ENCODE assay signal across 28 cellular contexts in the genomic region with DNA sequence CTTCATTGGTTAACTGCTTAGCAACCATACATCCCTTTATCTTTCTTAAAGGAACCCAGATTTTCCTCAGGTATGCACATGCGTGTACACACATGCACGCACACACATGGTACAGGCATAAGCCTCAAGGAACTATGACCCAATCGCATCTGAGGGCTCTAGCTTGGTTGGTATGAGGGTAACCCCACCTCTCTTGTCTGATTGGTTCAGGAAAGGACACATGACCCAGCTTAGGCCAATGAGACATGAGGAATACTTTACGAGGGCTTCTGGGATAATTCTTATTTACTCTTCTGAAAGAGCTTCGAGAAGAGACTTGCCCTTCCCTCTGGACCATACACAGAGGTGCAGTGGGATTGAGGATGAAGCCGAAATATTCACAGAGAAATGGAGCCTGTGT.
"Had no signal": no experiment of that assay in that cellular context is flagged by ENCODE, and none has a peak within 500 bp of the region (broad histone marks: within the 10 kb centered on the region; RNA-seq: fewer than 3 reads in every experiment).

No MANE protein-coding gene starts in this region.

- H3K36me3 ChIP-seq: ascending aorta, breast epithelium, cardiac muscle cell, colonic mucosa, esophagus squamous epithelium had no signal

- H3K4me1 ChIP-seq: ascending aorta, breast epithelium, colonic mucosa, esophagus squamous epithelium had no signal

- H3K9me3 ChIP-seq: ascending aorta, breast epithelium, colonic mucosa, esophagus squamous epithelium had no signal

- H3K27ac ChIP-seq: ascending aorta, breast epithelium, cardiac muscle cell, colonic mucosa, epithelial cell of prostate, esophagus squamous epithelium had no signal

- FAIRE-seq: endometrium, endothelial cell of umbilical vein, frontal cortex had no signal

- ATAC-seq: activated naive CD4-positive, alpha-beta T cell treated with anti-CD3 and anti-CD28 coated beads, Interleukin-2, amount 50 U/mL, for 72 hours; activated T-cell treated with anti-CD3 and anti-CD28 coated beads, Interleukin-2, amount 50 U/mL, for 72 hours had no signal

- H3K27me3 ChIP-seq: ascending aorta, breast epithelium, cardiac muscle cell, colonic mucosa, esophagus squamous epithelium had no signal

- DNase-seq: activated CD4-positive, alpha-beta memory T cell treated with anti-CD3 and anti-CD28 coated beads, Interleukin-2, amount 10 ng/mL, durations not matched to agents 7 days and 5 days; activated CD4-positive, alpha-beta T cell treated with anti-CD3 and anti-CD28 coated beads for 1 hour; activated CD4-positive, alpha-beta T cell treated with anti-CD3 and anti-CD28 coated beads for 4 hours; activated CD4-positive, alpha-beta T cell treated with anti-CD3 and anti-CD28 coated beads, Interleukin-2, amount 10 ng/mL, durations not matched to agents 7 days and 5 days; activated CD4-positive, alpha-beta T cell treated with anti-CD3 and anti-CD28 coated beads, Interleukin-2, amount 50 U/mL, for 4 hours; activated CD8-positive, alpha-beta memory T cell treated with anti-CD3 and anti-CD28 coated beads, Interleukin-2, amount 50 U/mL, for 48 hours; activated gamma-delta T cell; activated naive CD4-positive, alpha-beta T cell; activated naive CD4-positive, alpha-beta T cell treated with anti-CD3 and anti-CD28 coated beads, Interleukin-2, amount 10 ng/mL, durations not matched to agents 7 days and 5 days; activated naive CD8-positive, alpha-beta T cell treated with anti-CD3 and anti-CD28 coated beads, Interleukin-2, amount 10 ng/mL, durations not matched to agents 7 days and 5 days; activated T-cell treated with anti-CD3 and anti-CD28 coated beads for 4 hours; activated T-cell treated with anti-CD3 and anti-CD28 coated beads, Interleukin-2, amount 50 U/mL, for 24 hours; activated T-cell treated with anti-CD3 and anti-CD28 coated beads, Interleukin-2, amount 50 U/mL, for 72 hours; central memory CD4-positive, alpha-beta T cell; cerebellar nuclear complex; colonic mucosa; effector CD8-positive, alpha-beta T cell; esophagus squamous epithelium; head of caudate nucleus; T-helper 2 cell had no signal

- H3K4me3 ChIP-seq: ascending aorta, breast epithelium, cardiac muscle cell, colonic mucosa, esophagus squamous epithelium had no signal
